1 cellular context compared by ENCODE assay signal in the genomic region with DNA sequence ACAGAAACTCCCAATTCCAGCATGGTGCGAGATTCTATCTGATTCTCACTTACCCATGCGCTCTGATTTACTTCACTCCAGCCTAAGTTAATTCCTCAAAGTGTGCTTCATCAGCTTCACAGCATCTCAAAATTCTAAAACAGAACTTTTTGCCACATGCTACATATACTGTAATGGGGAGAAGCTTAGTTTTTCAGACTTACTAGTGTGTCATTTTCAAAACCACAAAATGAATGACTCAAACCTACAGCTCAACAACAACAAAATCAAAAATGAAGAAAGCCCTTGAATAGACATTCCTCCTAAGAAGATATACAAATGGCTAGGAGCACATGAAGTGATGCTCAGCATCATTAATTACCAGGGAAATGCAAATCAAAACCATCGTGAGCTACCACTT.
TF ChIP-seq lines count a peak whose summit lies in the region.

No MANE protein-coding gene starts in this region.

TF ChIP-seq in K562, 482 proteins besides CTCF, POLR2A, EP300 and RAD21 (continued from another document):
- TF ChIP-seq, protein P1, sequence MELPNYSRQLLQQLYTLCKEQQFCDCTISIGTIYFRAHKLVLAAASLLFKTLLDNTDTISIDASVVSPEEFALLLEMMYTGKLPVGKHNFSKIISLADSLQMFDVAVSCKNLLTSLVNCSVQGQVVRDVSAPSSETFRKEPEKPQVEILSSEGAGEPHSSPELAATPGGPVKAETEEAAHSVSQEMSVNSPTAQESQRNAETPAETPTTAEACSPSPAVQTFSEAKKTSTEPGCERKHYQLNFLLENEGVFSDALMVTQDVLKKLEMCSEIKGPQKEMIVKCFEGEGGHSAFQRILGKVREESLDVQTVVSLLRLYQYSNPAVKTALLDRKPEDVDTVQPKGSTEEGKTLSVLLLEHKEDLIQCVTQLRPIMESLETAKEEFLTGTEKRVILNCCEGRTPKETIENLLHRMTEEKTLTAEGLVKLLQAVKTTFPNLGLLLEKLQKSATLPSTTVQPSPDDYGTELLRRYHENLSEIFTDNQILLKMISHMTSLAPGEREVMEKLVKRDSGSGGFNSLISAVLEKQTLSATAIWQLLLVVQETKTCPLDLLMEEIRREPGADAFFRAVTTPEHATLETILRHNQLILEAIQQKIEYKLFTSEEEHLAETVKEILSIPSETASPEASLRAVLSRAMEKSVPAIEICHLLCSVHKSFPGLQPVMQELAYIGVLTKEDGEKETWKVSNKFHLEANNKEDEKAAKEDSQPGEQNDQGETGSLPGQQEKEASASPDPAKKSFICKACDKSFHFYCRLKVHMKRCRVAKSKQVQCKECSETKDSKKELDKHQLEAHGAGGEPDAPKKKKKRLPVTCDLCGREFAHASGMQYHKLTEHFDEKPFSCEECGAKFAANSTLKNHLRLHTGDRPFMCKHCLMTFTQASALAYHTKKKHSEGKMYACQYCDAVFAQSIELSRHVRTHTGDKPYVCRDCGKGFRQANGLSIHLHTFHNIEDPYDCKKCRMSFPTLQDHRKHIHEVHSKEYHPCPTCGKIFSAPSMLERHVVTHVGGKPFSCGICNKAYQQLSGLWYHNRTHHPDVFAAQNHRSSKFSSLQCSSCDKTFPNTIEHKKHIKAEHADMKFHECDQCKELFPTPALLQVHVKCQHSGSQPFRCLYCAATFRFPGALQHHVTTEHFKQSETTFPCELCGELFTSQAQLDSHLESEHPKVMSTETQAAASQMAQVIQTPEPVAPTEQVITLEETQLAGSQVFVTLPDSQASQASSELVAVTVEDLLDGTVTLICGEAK (IDR thresholded peaks at IDR 0.05), result no peak
- TF ChIP-seq, protein P1 (CRISPR knock-in tag; IDR thresholded peaks at IDR 0.05), result no peak
